ENCODE assay signal across 28 cellular contexts in the genomic region with DNA sequence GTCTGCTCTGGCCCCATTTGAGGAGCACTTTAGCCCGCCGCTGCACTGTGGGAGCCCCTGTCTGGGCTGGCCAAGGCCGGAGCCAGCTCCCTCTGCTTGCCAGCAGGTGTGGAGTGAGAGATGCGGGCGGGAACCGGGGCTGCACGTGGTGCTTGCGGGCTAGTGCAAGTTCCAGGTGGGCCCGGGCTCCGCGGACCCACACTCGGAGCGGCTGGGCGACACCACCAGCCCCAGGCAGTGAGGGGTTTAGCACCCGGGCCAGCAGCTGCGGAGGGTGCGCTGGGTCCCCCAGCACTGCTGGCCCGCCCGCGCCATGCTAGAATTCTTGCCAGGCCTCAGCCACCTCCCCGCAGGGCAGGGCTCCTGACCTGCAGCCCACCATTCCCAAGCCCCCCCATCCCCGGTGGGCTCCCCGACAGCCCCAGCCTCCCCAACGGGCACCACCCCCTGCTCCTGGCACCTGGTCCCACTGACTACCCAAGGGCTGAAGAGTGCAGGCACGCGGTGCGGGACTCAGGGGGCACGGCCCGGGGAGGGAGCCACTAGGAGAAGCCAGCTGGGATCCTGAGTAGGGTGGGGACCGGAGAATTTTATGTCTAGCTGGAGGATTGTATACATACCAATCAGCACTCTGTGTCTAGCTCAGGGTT.
"Had no signal": no experiment of that assay in that cellular context is flagged by ENCODE, and none has a peak within 500 bp of the region (broad histone marks: within the 10 kb centered on the region; RNA-seq: fewer than 3 reads in every experiment).

No MANE protein-coding gene starts in this region.

- H3K4me3 ChIP-seq: stomach, suprapubic skin, thoracic aorta, thyroid gland, tibial artery, tibial nerve, transverse colon, upper lobe of left lung, upper lobe of right lung, uterus, vagina had no signal

- H3K4me3 Mint-ChIP-seq: stimulated activated effector memory CD8-positive, alpha-beta T cell treated with anti-CD3 and anti-CD28 coated beads, Interleukin-12 subunit alpha, Interleukin-12 subunit beta, amount 100 ng/mL, for 72 hours; stimulated activated memory B cell treated with anti-CD40 and anti-IgM and Interleukin-4, amounts not matched to agents 10 μg/mL and 1 μg/mL and 100 μg/mL, for 72 hours; stimulated activated naive B cell treated with anti-CD40 and anti-IgM and Interleukin-4, amounts not matched to agents 10 μg/mL and 1 μg/mL and 100 μg/mL, for 72 hours; stimulated activated naive CD8-positive, alpha-beta T cell treated with anti-CD3 and anti-CD28 coated beads, Interleukin-15, Interleukin-2, amounts not matched to agents 100 ng/mL and 50 ng/mL, for 24 hours; type B pancreatic cell had no signal

- H3K9me3 ChIP-seq: stomach, testis, thoracic aorta, thyroid gland, transverse colon, upper lobe of left lung, upper lobe of right lung, uterus, vagina had no signal

- H3K27me3 ChIP-seq: stomach, suprapubic skin, testis, thyroid gland, tibial artery, tibial nerve, transverse colon, upper lobe of left lung, upper lobe of right lung, uterus, vagina had no signal

- H3K27ac ChIP-seq: stomach, suprapubic skin, testis, thoracic aorta, thyroid gland, tibial artery, tibial nerve, transverse colon, upper lobe of left lung, upper lobe of right lung, uterus, vagina had no signal

- H3K4me1 ChIP-seq: stomach, suprapubic skin, testis, thyroid gland, tibial artery, tibial nerve, transverse colon, upper lobe of left lung, upper lobe of right lung, uterus, vagina had no signal

- H3K9me3 Mint-ChIP-seq: stimulated activated effector memory CD8-positive, alpha-beta T cell treated with anti-CD3 and anti-CD28 coated beads, Interleukin-12 subunit alpha, Interleukin-12 subunit beta, amount 100 ng/mL, for 72 hours; stimulated activated naive CD8-positive, alpha-beta T cell treated with anti-CD3 and anti-CD28 coated beads, Interleukin-15, Interleukin-2, amounts not matched to agents 100 ng/mL and 50 ng/mL, for 24 hours had no signal

- H3K4me1 Mint-ChIP-seq: stimulated activated effector memory CD8-positive, alpha-beta T cell treated with anti-CD3 and anti-CD28 coated beads, Interleukin-12 subunit alpha, Interleukin-12 subunit beta, amount 100 ng/mL, for 72 hours had no signal

- H3K36me3 ChIP-seq: stomach, suprapubic skin, thoracic aorta, thyroid gland, tibial artery, tibial nerve, transverse colon, upper lobe of left lung, upper lobe of right lung, uterus, vagina had no signal

- DNase-seq: stimulated activated CD4-positive, alpha-beta T cell treated with anti-CD3 and anti-CD28 coated beads, Interleukin-2, amount 100 ng/mL, for 24 hours; stimulated activated CD4-positive, alpha-beta T cell treated with anti-CD3 and anti-CD28 coated beads, Interleukin-2, amount 100 ng/mL, for 48 hours; stimulated activated CD4-positive, alpha-beta T cell treated with anti-CD3 and anti-CD28 coated beads, Interleukin-4, amount 100 ng/mL, for 1 hour; stimulated activated CD4-positive, alpha-beta T cell treated with anti-CD3 and anti-CD28 coated beads, Interleukin-4, amount 100 ng/mL, for 24 hours; stimulated activated CD4-positive, alpha-beta T cell treated with anti-CD3 and anti-CD28 coated beads, Interleukin-4, amount 100 ng/mL, for 4 hours; stimulated activated CD8-positive, alpha-beta memory T cell treated with anti-CD3 and anti-CD28 coated beads, Interleukin-4, amount 100 ng/mL, for 48 hours; stimulated activated naive B cell treated with anti-CD40 and anti-IgM and Interleukin-4, amounts not matched to agents 10 μg/mL and 1 μg/mL and 100 μg/mL, for 72 hours; stimulated activated naive CD4-positive, alpha-beta T cell; stimulated activated naive CD4-positive, alpha-beta T cell treated with Interleukin-2 at 50 U/mL for 16 hours; stomach; substantia nigra; testis; thyroid gland; tibial artery; transverse colon; trophoblast cell; upper lobe of right lung; uterus had no signal

- FAIRE-seq: urothelium cell line had no signal

- ATAC-seq: stimulated activated effector memory CD8-positive, alpha-beta T cell treated with anti-CD3 and anti-CD28 coated beads, Interleukin-12 subunit alpha, Interleukin-12 subunit beta, amount 100 ng/mL, for 72 hours; stimulated activated memory B cell treated with anti-CD40 and anti-IgM and Interleukin-4, amounts not matched to agents 10 μg/mL and 1 μg/mL and 100 μg/mL, for 72 hours; stimulated activated naive B cell treated with anti-CD40 and anti-IgM and Interleukin-4, amounts not matched to agents 10 μg/mL and 1 μg/mL and 100 μg/mL, for 72 hours; upper lobe of right lung had no signal

- H3K27ac Mint-ChIP-seq: stimulated activated effector memory CD8-positive, alpha-beta T cell treated with anti-CD3 and anti-CD28 coated beads, Interleukin-12 subunit alpha, Interleukin-12 subunit beta, amount 100 ng/mL, for 72 hours; stimulated activated memory B cell treated with anti-CD40 and anti-IgM and Interleukin-4, amounts not matched to agents 10 μg/mL and 1 μg/mL and 100 μg/mL, for 72 hours; stimulated activated naive B cell treated with anti-CD40 and anti-IgM and Interleukin-4, amounts not matched to agents 10 μg/mL and 1 μg/mL and 100 μg/mL, for 72 hours; stimulated activated naive CD8-positive, alpha-beta T cell treated with anti-CD3 and anti-CD28 coated beads, Interleukin-15, Interleukin-2, amounts not matched to agents 100 ng/mL and 50 ng/mL, for 24 hours; type B pancreatic cell had no signal

- H3K27me3 Mint-ChIP-seq: stimulated activated memory B cell treated with anti-CD40 and anti-IgM and Interleukin-4, amounts not matched to agents 10 μg/mL and 1 μg/mL and 100 μg/mL, for 72 hours; stimulated activated naive B cell treated with anti-CD40 and anti-IgM and Interleukin-4, amounts not matched to agents 10 μg/mL and 1 μg/mL and 100 μg/mL, for 72 hours; stimulated activated naive CD8-positive, alpha-beta T cell treated with anti-CD3 and anti-CD28 coated beads, Interleukin-15, Interleukin-2, amounts not matched to agents 100 ng/mL and 50 ng/mL, for 24 hours; type B pancreatic cell had no signal
